8 cellular contexts compared by ENCODE assay signal in the genomic region with DNA sequence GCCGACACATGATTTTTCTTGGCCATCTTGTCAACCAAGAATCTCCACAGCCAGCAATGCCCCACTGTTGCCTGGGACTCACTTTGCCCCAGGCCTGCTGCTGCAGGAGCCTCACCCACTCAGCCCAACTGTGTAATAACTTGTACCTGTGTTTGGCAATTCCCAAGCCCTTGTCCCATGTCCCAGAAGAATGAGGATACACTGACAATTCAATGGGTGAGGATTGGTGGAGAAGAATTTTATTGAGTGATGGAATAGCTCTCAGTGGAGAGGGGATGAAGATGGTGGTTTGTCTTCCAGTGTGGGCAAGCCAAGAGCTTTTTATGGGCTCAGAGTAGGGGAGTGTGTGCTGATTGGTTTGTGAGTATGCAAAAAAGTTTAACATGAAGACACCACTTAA.
"Had no signal": no experiment of that assay in that cellular context is flagged by ENCODE, and none has a peak within 500 bp of the region (broad histone marks: within the 10 kb centered on the region; RNA-seq: fewer than 3 reads in every experiment).

No MANE protein-coding gene starts in this region.

- H3K9ac ChIP-seq: GM23248 had no signal

- H2AFZ ChIP-seq: GM23248 had no signal

- H3K4me3 ChIP-seq: GM23248, HAP-1 had no signal

- H3K27ac ChIP-seq: GM23248 had no signal

- DNase-seq: GM23248, GOT3, H7, IMR-90, KBM-7 had no signal

- H3K4me1 ChIP-seq: HAP-1 had no signal

- FAIRE-seq: HTR-8/SVneo had no signal

- H3K36me3 ChIP-seq: HAP-1 had no signal

- H3K9me3 ChIP-seq: HAP-1 had no signal

- ATAC-seq: HCT116 had no signal
